ENCODE assay signal across 12 cellular contexts in genomic region chr2:119364798-119365197, GRCh38. TPM values are rescaled to one million over a fixed set of nuclear protein-coding genes. Genes with fewer than 3 reads are reported as not detected.
DNase-seq lines count a peak whose midpoint lies in the region; ATAC-seq and TF ChIP-seq lines count a peak whose summit lies in the region.
"Had no signal": no experiment of that assay in that cellular context is flagged by ENCODE, and none has a peak within 500 bp of the region (broad histone marks: within the 10 kb centered on the region; RNA-seq: fewer than 3 reads in every experiment).

No MANE protein-coding gene starts in this region.

- no peaks in the 10 kb centered on the region for H3K27me3 ChIP-seq in CD8-positive, alpha-beta T cell (ENCODE audit: insufficient read depth, low read length)
- H3K27me3 ChIP-seq: brain microvascular endothelial cell had no signal

- no peaks in the 10 kb centered on the region for H3K9me3 ChIP-seq in CD8-positive, alpha-beta T cell (ENCODE audit: low read length)

- no peaks in the 10 kb centered on the region for H3K36me3 ChIP-seq in CD8-positive, alpha-beta T cell (ENCODE audit: insufficient read depth, low read length)

- H3K4me1 ChIP-seq in CD8-positive, alpha-beta T cell (ENCODE audit: insufficient read depth, low read length), result peaks cover 19% of the 10 kb centered on the region

- H3K4me1 Mint-ChIP-seq in CD8-positive, alpha-beta T cell (ENCODE audit: low read depth), result peaks cover 57% of the 10 kb centered on the region
- peaks cover 23 to 40% (median 28%) of the 10 kb centered on the region in 3 donors for H3K4me1 Mint-ChIP-seq in IgD-negative memory B cell
- H3K4me1 Mint-ChIP-seq in activated naive CD8-positive, alpha-beta T cell treated with anti-CD3 and anti-CD28 coated beads, Interleukin-2, amount 10 ng/mL, durations not matched to agents 7 days and 5 days, result peaks cover 20% of the 10 kb centered on the region
- H3K4me1 Mint-ChIP-seq in natural killer cell treated with Interleukin-12 subunit alpha and Interleukin-12 subunit beta and Interleukin-15 and Interleukin-18, amount 100 ng/mL, for 72 hours (ENCODE audit: low read depth in 2 of 2), result peaks cover 35 to 42% of the 10 kb centered on the region in 2 donors

- no peaks in the 10 kb centered on the region for H3K27me3 Mint-ChIP-seq in CD8-positive, alpha-beta T cell (ENCODE audit: low read depth)
- H3K27me3 Mint-ChIP-seq in IgD-negative memory B cell, result no peaks in the 10 kb centered on the region
- no peaks in the 10 kb centered on the region for H3K27me3 Mint-ChIP-seq in activated naive CD8-positive, alpha-beta T cell treated with anti-CD3 and anti-CD28 coated beads, Interleukin-2, amount 10 ng/mL, durations not matched to agents 7 days and 5 days
- H3K27me3 Mint-ChIP-seq in natural killer cell treated with Interleukin-12 subunit alpha and Interleukin-12 subunit beta and Interleukin-15 and Interleukin-18, amount 100 ng/mL, for 72 hours, result no peaks in the 10 kb centered on the region

- CTCF ChIA-PET in CD8-positive, alpha-beta T cell (lab: Charles Lee), result no interaction called here

- H3K4me3 ChIP-seq in CD8-positive, alpha-beta T cell (ENCODE audit: low read depth, low read length), result no peak overlapping the region

- no peak for TF ChIP-seq CTCF in CD8-positive, alpha-beta T cell (IDR thresholded peaks at IDR 0.05)

- H3K9me3 Mint-ChIP-seq in CD8-positive, alpha-beta T cell, result no peaks in the 10 kb centered on the region
- H3K9me3 Mint-ChIP-seq in IgD-negative memory B cell, result no peaks in the 10 kb centered on the region
- no peaks in the 10 kb centered on the region for H3K9me3 Mint-ChIP-seq in activated naive CD8-positive, alpha-beta T cell treated with anti-CD3 and anti-CD28 coated beads, Interleukin-2, amount 10 ng/mL, durations not matched to agents 7 days and 5 days
- no peaks in the 10 kb centered on the region for H3K9me3 Mint-ChIP-seq in natural killer cell treated with Interleukin-12 subunit alpha and Interleukin-12 subunit beta and Interleukin-15 and Interleukin-18, amount 100 ng/mL, for 72 hours

- H3K4me3 Mint-ChIP-seq in CD8-positive, alpha-beta T cell, result peak overlapping the region; percentile 97
- peak overlapping the region in 3 of 4 donors; percentile 77 to 98 (median 89) for H3K4me3 Mint-ChIP-seq in IgD-negative memory B cell
- H3K4me3 Mint-ChIP-seq in activated naive CD8-positive, alpha-beta T cell treated with anti-CD3 and anti-CD28 coated beads, Interleukin-2, amount 10 ng/mL, durations not matched to agents 7 days and 5 days, result peak overlapping the region; percentile 100
- H3K4me3 Mint-ChIP-seq in natural killer cell treated with Interleukin-12 subunit alpha and Interleukin-12 subunit beta and Interleukin-15 and Interleukin-18, amount 100 ng/mL, for 72 hours, result peak overlapping the region; percentile 92

- peaks cover 28% of the 10 kb centered on the region for H3K36me3 Mint-ChIP-seq in CD8-positive, alpha-beta T cell
- H3K36me3 Mint-ChIP-seq in IgD-negative memory B cell, result peaks cover 4% of the 10 kb centered on the region
- H3K36me3 Mint-ChIP-seq in activated naive CD8-positive, alpha-beta T cell treated with anti-CD3 and anti-CD28 coated beads, Interleukin-2, amount 10 ng/mL, durations not matched to agents 7 days and 5 days, result peaks cover 10% of the 10 kb centered on the region
- peaks cover 2% of the 10 kb centered on the region for H3K36me3 Mint-ChIP-seq in natural killer cell treated with Interleukin-12 subunit alpha and Interleukin-12 subunit beta and Interleukin-15 and Interleukin-18, amount 100 ng/mL, for 72 hours

- H3K27ac ChIP-seq in CD8-positive, alpha-beta T cell (ENCODE audit: low read depth, low read length), result no peak overlapping the region
- H3K27ac ChIP-seq: brain microvascular endothelial cell, epithelial cell of prostate had no signal

- intact Hi-C loops in CD8-positive, alpha-beta T cell (cut with DNase I, micrococcal nuclease), result loop anchor here (2.0 to 10.0 kb wide), 9 partner anchors 26 to 1550 kb away; partner anchors contain the start of genes CCDC93 (in 1 of the 2), DDX18 (in 1 of the 2), EPB41L5 (in 1 of the 2) and RALB (in 1 of the 2)

- ATAC-seq in CD8-positive, alpha-beta T cell, result no peak
- no peak for ATAC-seq in activated naive CD8-positive, alpha-beta T cell treated with anti-CD3 and anti-CD28 coated beads, Interleukin-2, amount 10 ng/mL, durations not matched to agents 7 days and 5 days (ENCODE audit: low read depth)
- ATAC-seq in natural killer cell treated with Interleukin-12 subunit alpha and Interleukin-12 subunit beta and Interleukin-15 and Interleukin-18, amount 100 ng/mL, for 72 hours, result no peak

- POLR2A ChIA-PET in CD8-positive, alpha-beta T cell (lab: Charles Lee), result interaction anchor here (0.9 to 1.1 kb wide), 2 partner anchors 21 to 25 kb away, joined by 3 read pairs; no protein-coding TSS in a partner anchor
- POLR2A ChIA-PET in activated naive CD8-positive, alpha-beta T cell treated with anti-CD3 and anti-CD28 coated beads, Interleukin-2, amount 10 ng/mL, durations not matched to agents 7 days and 5 days (lab: Charles Lee), result interaction anchor here (0.6 to 1.0 kb wide), 2 partner anchors 12 to 25 kb away, joined by 3 read pairs; no protein-coding TSS in a partner anchor

- DNase-seq in CD8-positive, alpha-beta T cell, result no peak
- DNase-seq in activated naive CD8-positive, alpha-beta T cell treated with anti-CD3 and anti-CD28 coated beads, Interleukin-2, amount 10 ng/mL, durations not matched to agents 7 days and 5 days, result no peak
- no peak for DNase-seq in natural killer cell treated with Interleukin-12 subunit alpha and Interleukin-12 subunit beta and Interleukin-15 and Interleukin-18, amount 100 ng/mL, for 72 hours (ENCODE audit: low spot score)
- DNase-seq in putamen (ENCODE audit: low spot score), result no peak
- no peak for DNase-seq in Kasumi-1 (lab: John Stamatoyannopoulos, UW)
- DNase-seq in NCI-H510A (lab: John Stamatoyannopoulos, UW), result no peak
- no peak for DNase-seq in cerebellum (ENCODE audit: low spot score)
- DNase-seq: brain microvascular endothelial cell, NCI-H1092 treated with DMSO at 0.1 percent for 48 hours, NCI-H69 had no signal

- peak overlapping the region; percentile 96 for H3K27ac Mint-ChIP-seq in CD8-positive, alpha-beta T cell
- peak overlapping the region in 2 of 3 donors; percentile 73 to 74 for H3K27ac Mint-ChIP-seq in IgD-negative memory B cell
- H3K27ac Mint-ChIP-seq in activated naive CD8-positive, alpha-beta T cell treated with anti-CD3 and anti-CD28 coated beads, Interleukin-2, amount 10 ng/mL, durations not matched to agents 7 days and 5 days, result no peak overlapping the region
- H3K27ac Mint-ChIP-seq in natural killer cell treated with Interleukin-12 subunit alpha and Interleukin-12 subunit beta and Interleukin-15 and Interleukin-18, amount 100 ng/mL, for 72 hours, result peak overlapping the region; percentile 98 to 100

RNA-seq across cellular contexts. Expression of gene C2orf76, which starts 1.8 kb away (rescaled TPM):
- 1 to 10 TPM; 5.2 to 5.8 TPM for total RNA-seq in CD8-positive, alpha-beta T cell
- polyA plus RNA-seq in IgD-negative memory B cell, result 19.5 TPM
- total RNA-seq in activated naive CD8-positive, alpha-beta T cell treated with anti-CD3 and anti-CD28 coated beads, Interleukin-2, amount 10 ng/mL, durations not matched to agents 7 days and 5 days, result 1 to 10 TPM; 6.4 to 7.5 TPM
- total RNA-seq in natural killer cell treated with Interleukin-12 subunit alpha and Interleukin-12 subunit beta and Interleukin-15 and Interleukin-18, amount 100 ng/mL, for 72 hours, result 10 to 100 TPM in 1 of 2 donors, 1 to 10 TPM in 1; 6.5 to 10.9 TPM
- 13.2 TPM for total RNA-seq in cerebellum

RNA-seq across cellular contexts. Expression of gene DBI, which starts 2.0 kb away (rescaled TPM):
- total RNA-seq in CD8-positive, alpha-beta T cell, result 10 to 100 TPM; 33.9 to 35.6 TPM
- 298 TPM for polyA plus RNA-seq in IgD-negative memory B cell
- 100 to 1,000 TPM; 141 to 147 TPM for total RNA-seq in activated naive CD8-positive, alpha-beta T cell treated with anti-CD3 and anti-CD28 coated beads, Interleukin-2, amount 10 ng/mL, durations not matched to agents 7 days and 5 days
- total RNA-seq in natural killer cell treated with Interleukin-12 subunit alpha and Interleukin-12 subunit beta and Interleukin-15 and Interleukin-18, amount 100 ng/mL, for 72 hours, result 100 to 1,000 TPM; 161 to 187 TPM
- total RNA-seq in cerebellum, result 47.8 TPM
